In the genomic region with DNA sequence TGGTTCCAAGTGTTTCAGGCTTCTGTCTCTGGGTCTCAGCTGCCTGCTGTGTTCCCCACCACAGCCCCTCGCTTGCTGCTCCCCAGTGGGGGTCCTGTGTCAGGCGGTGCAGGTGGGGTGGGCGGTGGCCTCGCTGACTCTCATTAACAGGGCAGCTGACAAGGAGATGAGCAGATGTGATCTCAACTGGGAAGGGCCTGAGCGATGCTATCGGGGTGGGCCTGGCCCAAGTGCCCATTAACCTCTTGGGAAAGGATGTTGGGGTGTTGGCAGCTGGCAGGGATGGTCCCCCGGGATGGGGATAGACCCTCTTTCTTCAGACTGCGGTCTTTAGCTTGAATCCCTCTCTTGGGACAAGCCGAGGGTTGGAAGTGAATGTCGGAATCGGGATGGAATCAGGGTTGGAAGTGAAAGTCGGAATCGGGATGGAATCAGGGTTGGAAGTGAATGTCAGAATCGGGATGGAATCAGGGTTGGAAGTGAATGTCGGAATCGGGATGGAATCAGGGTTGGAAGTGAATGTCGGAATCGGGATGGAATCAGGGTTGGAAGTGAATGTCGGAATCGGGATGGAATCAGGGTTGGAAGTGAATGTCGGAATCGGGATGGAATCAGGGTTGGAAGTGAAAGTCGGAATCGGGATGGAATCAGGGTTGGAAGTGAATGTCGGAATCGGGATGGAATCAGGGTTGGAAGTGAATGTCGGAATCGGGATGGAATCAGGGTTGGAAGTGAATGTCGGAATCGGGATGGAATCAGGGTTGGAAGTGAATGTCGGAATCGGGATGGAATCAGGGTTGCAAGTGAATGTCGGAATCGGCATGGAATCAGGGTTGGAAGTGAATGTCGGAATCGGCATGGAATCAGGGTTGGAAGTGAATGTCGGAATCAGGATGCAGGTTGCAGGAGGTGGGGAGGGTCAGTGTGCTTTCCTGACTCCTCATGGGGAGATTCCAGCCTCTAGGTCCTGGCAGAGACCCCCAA, we compare ENCODE assay signal across 1 cellular context.
TF ChIP-seq lines count a peak whose summit lies in the region.

No MANE protein-coding gene starts in this region.

TF ChIP-seq in K562, 482 proteins besides CTCF, POLR2A, EP300 and RAD21:
- TF ChIP-seq EZH2 (IDR thresholded peaks at IDR 0.05; ENCODE audit: borderline replicate concordance, low read depth, low read length): peak; percentile 74; the same call in 1 of the 2 replicates
